9 cellular contexts compared by ENCODE assay signal in the genomic region with DNA sequence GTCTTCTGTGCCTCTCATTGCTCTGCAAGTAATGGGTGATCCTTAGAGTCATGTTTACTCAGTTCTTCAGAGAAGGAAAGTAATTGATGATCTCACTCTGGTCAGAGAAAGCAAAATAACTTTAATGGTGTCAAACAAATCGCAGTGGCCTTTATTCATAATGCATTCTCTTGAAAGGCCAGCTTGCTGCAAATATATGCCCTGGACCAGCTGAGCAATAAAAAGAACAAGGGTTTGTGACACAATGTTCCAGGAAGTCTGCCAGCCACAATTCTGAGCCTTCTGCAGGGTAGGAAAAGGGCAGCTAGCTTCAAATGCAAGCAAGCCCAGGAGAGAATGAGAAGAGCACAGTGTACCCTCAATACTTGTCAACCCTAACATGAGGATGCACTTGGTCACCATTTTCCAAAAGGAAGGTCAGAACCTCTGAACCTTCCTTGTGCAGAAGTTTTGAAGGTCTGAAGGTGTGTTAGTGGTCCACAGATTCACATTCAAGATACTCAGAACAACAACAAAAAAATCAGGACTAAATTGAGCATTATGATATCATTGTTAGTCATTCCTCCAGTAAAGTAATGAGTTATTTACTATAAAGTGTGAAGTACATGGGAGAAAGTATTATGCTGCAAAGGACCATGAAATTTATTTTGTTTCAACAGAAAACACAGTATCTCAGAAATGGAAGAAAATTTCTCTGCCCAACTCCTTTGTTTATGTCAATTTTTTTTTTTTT.
DNase-seq lines count a peak whose midpoint lies in the region; ATAC-seq and TF ChIP-seq lines count a peak whose summit lies in the region.
"Had no signal": no experiment of that assay in that cellular context is flagged by ENCODE, and none has a peak within 500 bp of the region (broad histone marks: within the 10 kb centered on the region; RNA-seq: fewer than 3 reads in every experiment).

No MANE protein-coding gene starts in this region.

- TF ChIP-seq CTCF in osteoblast (IDR thresholded peaks at IDR 0.05; ENCODE audit: extremely low read depth, low read depth, low read length): no peak

- in situ Hi-C loops in G401 (cut with HindIII; ENCODE audit: low sequenced_read_pairs): no loop called here

- no peaks in the 10 kb centered on the region for H3K36me3 ChIP-seq in osteoblast (ENCODE audit: insufficient read depth, low read length)

- no peaks in the 10 kb centered on the region for H4K20me1 ChIP-seq in osteoblast (ENCODE audit: insufficient read depth, low read length)

- no peaks in the 10 kb centered on the region for H3K27me3 ChIP-seq in osteoblast (ENCODE audit: insufficient read depth, low read length)

- H3K4me3 ChIP-seq in osteoblast (ENCODE audit: insufficient read depth, low read length): no peak overlapping the region

- no peaks in the 10 kb centered on the region for H3K4me1 ChIP-seq in osteoblast (ENCODE audit: insufficient read depth, low read length)

- H3K9me3 ChIP-seq in osteoblast (ENCODE audit: low read depth, low read length): no peaks in the 10 kb centered on the region

- no peak overlapping the region for H2AFZ ChIP-seq in osteoblast (ENCODE audit: low read length)

- no peak for ATAC-seq in HG03565 (IDR thresholded peaks at IDR 0.05; ENCODE audit: unreplicated experiment)
- ATAC-seq: activated CD4-positive, alpha-beta T cell treated with anti-CD3 and anti-CD28 coated beads for 36 hours had no signal

- no peak overlapping the region for H3K27ac ChIP-seq in osteoblast (ENCODE audit: low read depth, low read length)

- no peaks in the 10 kb centered on the region for H3K79me2 ChIP-seq in osteoblast (ENCODE audit: insufficient read depth, low read length)

- H3K4me2 ChIP-seq in osteoblast (ENCODE audit: insufficient read depth, low read length): no peak overlapping the region

- DNase-seq in HCEC 1CT: peak; percentile 84
- peak; percentile 92 for DNase-seq in astrocyte of the hippocampus (ENCODE audit: low read depth, low spot score)
- peak; percentile 38 for DNase-seq in iris pigment epithelial cell (ENCODE audit: low read depth)
- DNase-seq in superior temporal gyrus (ENCODE audit: extremely low spot score): peak; percentile 39
- DNase-seq in activated gamma-delta T cell treated with Interleukin-2 at 50 U/mL for 16 hours: no peak
- no peak for DNase-seq in G401 (ENCODE audit: low spot score)
- DNase-seq in osteoblast (ENCODE audit: insufficient read length, low spot score, missing footprints): no peak
- DNase-seq: activated CD4-positive, alpha-beta T cell treated with anti-CD3 and anti-CD28 coated beads for 36 hours had no signal

Comparison
In these comparisons a context has a peak if more than half of its experiments do, and no peak if none do; other contexts are left out.
1. DNase-seq: peak in HCEC 1CT (single experiment), astrocyte of the hippocampus (single experiment), iris pigment epithelial cell (single experiment) and superior temporal gyrus (single experiment); none in activated gamma-delta T cell treated with Interleukin-2 at 50 U/mL for 16 hours (single experiment), G401 (single experiment) and osteoblast (single experiment).